Comparison of ENCODE assay signal across 16 cellular contexts in genomic region chr20:37944456-37944981, GRCh38. TPM values are rescaled to one million over a fixed set of nuclear protein-coding genes. Genes with fewer than 3 reads are reported as not detected.
"Had no signal": no experiment of that assay in that cellular context is flagged by ENCODE, and none has a peak within 500 bp of the region (broad histone marks: within the 10 kb centered on the region; RNA-seq: fewer than 3 reads in every experiment).

No MANE protein-coding gene starts in this region.

- DNase-seq: esophagus squamous epithelium; foreskin fibroblast; immature natural killer cell; left cardiac atrium; mammary epithelial cell; ovary; stimulated activated CD4-positive, alpha-beta T cell treated with anti-CD3 and anti-CD28 coated beads, Interleukin-4, amount 100 ng/mL, for 1 hour; stimulated activated CD8-positive, alpha-beta memory T cell treated with anti-CD3 and anti-CD28 coated beads, Interleukin-4, amount 100 ng/mL, for 48 hours; thyroid gland had no signal

- H3K4me1 ChIP-seq: esophagus squamous epithelium, SJSA1, thyroid gland had no signal

- H3K36me3 ChIP-seq: esophagus squamous epithelium, ovary, SJSA1, thyroid gland had no signal

- H3K27ac ChIP-seq: esophagus squamous epithelium, ovary, SJSA1, thyroid gland had no signal

- H3K36me3 Mint-ChIP-seq: activated naive CD4-positive, alpha-beta T cell treated with anti-CD3 and anti-CD28 coated beads, Interleukin-2, amount 50 U/mL, for 24 hours; immature natural killer cell; natural killer cell treated with Interleukin-12 subunit alpha and Interleukin-12 subunit beta and Interleukin-15 and Interleukin-18, amount 100 ng/mL, for 72 hours had no signal

- H3K4me3 ChIP-seq: esophagus squamous epithelium, ovary, SJSA1, thyroid gland had no signal

- ATAC-seq: natural killer cell treated with Interleukin-12 subunit alpha and Interleukin-12 subunit beta and Interleukin-15 and Interleukin-18, amount 100 ng/mL, for 72 hours had no signal

- H3K27ac Mint-ChIP-seq: activated CD4-positive, alpha-beta memory T cell treated with anti-CD3 and anti-CD28 coated beads, Interleukin-2, amount 10 ng/mL, durations not matched to agents 7 days and 5 days; activated naive CD4-positive, alpha-beta T cell treated with anti-CD3 and anti-CD28 coated beads, Interleukin-2, amount 50 U/mL, for 24 hours; activated T-helper 2 cell treated with anti-CD3 and anti-CD28 coated beads, Interferon-gamma antibody, Interleukin-2, Interleukin-4, amounts not matched to agents 10 μg/mL and 5 μg/mL and 100 μg/mL, durations not matched to agents 14 hours and 24 hours and 36 hours; immature natural killer cell; natural killer cell treated with Interleukin-12 subunit alpha and Interleukin-12 subunit beta and Interleukin-15 and Interleukin-18, amount 100 ng/mL, for 72 hours had no signal

- H3K9me3 ChIP-seq: esophagus squamous epithelium, ovary, thyroid gland had no signal

- H3K4me3 Mint-ChIP-seq: activated CD4-positive, alpha-beta memory T cell treated with anti-CD3 and anti-CD28 coated beads, Interleukin-2, amount 10 ng/mL, durations not matched to agents 7 days and 5 days; activated naive CD4-positive, alpha-beta T cell treated with anti-CD3 and anti-CD28 coated beads, Interleukin-2, amount 50 U/mL, for 24 hours; brain; immature natural killer cell; natural killer cell treated with Interleukin-12 subunit alpha and Interleukin-12 subunit beta and Interleukin-15 and Interleukin-18, amount 100 ng/mL, for 72 hours had no signal

- H3K27me3 Mint-ChIP-seq: activated CD4-positive, alpha-beta memory T cell treated with anti-CD3 and anti-CD28 coated beads, Interleukin-2, amount 10 ng/mL, durations not matched to agents 7 days and 5 days; activated naive CD4-positive, alpha-beta T cell treated with anti-CD3 and anti-CD28 coated beads, Interleukin-2, amount 50 U/mL, for 24 hours had no signal

- H3K27me3 ChIP-seq: ovary, SJSA1, thyroid gland had no signal

- H3K4me1 Mint-ChIP-seq: activated CD4-positive, alpha-beta memory T cell treated with anti-CD3 and anti-CD28 coated beads, Interleukin-2, amount 10 ng/mL, durations not matched to agents 7 days and 5 days; activated naive CD4-positive, alpha-beta T cell treated with anti-CD3 and anti-CD28 coated beads, Interleukin-2, amount 50 U/mL, for 24 hours; immature natural killer cell had no signal

- H3K9me3 Mint-ChIP-seq: activated T-helper 2 cell treated with anti-CD3 and anti-CD28 coated beads, Interferon-gamma antibody, Interleukin-2, Interleukin-4, amounts not matched to agents 10 μg/mL and 5 μg/mL and 100 μg/mL, durations not matched to agents 14 hours and 24 hours and 36 hours; natural killer cell treated with Interleukin-12 subunit alpha and Interleukin-12 subunit beta and Interleukin-15 and Interleukin-18, amount 100 ng/mL, for 72 hours had no signal

RNA-seq across cellular contexts. Expression of gene VSTM2L, which starts 41.6 kb away (rescaled TPM):
- total RNA-seq: dermis microvascular lymphatic vessel endothelial cell had no signal
